ENCODE assay signal across 22 cellular contexts in genomic region chr1:200378096-200378495, GRCh38.
"Had no signal": no experiment of that assay in that cellular context is flagged by ENCODE, and none has a peak within 500 bp of the region (broad histone marks: within the 10 kb centered on the region; RNA-seq: fewer than 3 reads in every experiment).

No MANE protein-coding gene starts in this region.

- H3K27ac Mint-ChIP-seq: activated CD4-positive, alpha-beta T cell treated with anti-CD3 and anti-CD28 coated beads, Interleukin-2, amount 10 ng/mL, durations not matched to agents 24 days and 14 days; activated CD8-positive, alpha-beta T cell treated with anti-CD3 and anti-CD28 coated beads, Interleukin-2, amount 10 ng/mL, durations not matched to agents 7 days and 5 days; activated naive CD8-positive, alpha-beta T cell; endodermal cell had no signal

- H3K9me3 Mint-ChIP-seq: endodermal cell had no signal

- H3K36me3 ChIP-seq: gastroesophageal sphincter, lower lobe of right lung, prostate gland, suprapubic skin had no signal

- H3K9me3 ChIP-seq: gastroesophageal sphincter, lower lobe of right lung, prostate gland, suprapubic skin had no signal

- H3K4me3 ChIP-seq: gastroesophageal sphincter, lower lobe of right lung, prostate gland, suprapubic skin had no signal

- H3K27me3 ChIP-seq: gastroesophageal sphincter, suprapubic skin had no signal

- H3K4me3 Mint-ChIP-seq: activated CD4-positive, alpha-beta T cell treated with anti-CD3 and anti-CD28 coated beads, Interleukin-2, amount 10 ng/mL, durations not matched to agents 24 days and 14 days; activated CD8-positive, alpha-beta T cell treated with anti-CD3 and anti-CD28 coated beads, Interleukin-2, amount 10 ng/mL, durations not matched to agents 7 days and 5 days; activated naive CD8-positive, alpha-beta T cell; endodermal cell had no signal

- H3K4me1 ChIP-seq: lower lobe of right lung, prostate gland, suprapubic skin had no signal

- H3K36me3 Mint-ChIP-seq: activated naive CD8-positive, alpha-beta T cell had no signal

- H3K27me3 Mint-ChIP-seq: activated naive CD8-positive, alpha-beta T cell had no signal

- DNase-seq: activated CD4-positive, alpha-beta T cell treated with anti-CD3 and anti-CD28 coated beads, Interleukin-2, amount 10 ng/mL, durations not matched to agents 24 days and 14 days; activated CD4-positive, CD25-positive, alpha-beta regulatory T cell; activated CD8-positive, alpha-beta memory T cell treated with anti-CD3 and anti-CD28 coated beads, Interleukin-2, amount 50 U/mL, for 4 hours; activated CD8-positive, alpha-beta T cell treated with anti-CD3 and anti-CD28 coated beads, Interleukin-2, amount 10 ng/mL, durations not matched to agents 7 days and 5 days; activated gamma-delta T cell; activated T-cell treated with anti-CD3 and anti-CD28 coated beads, Interleukin-2, amount 50 U/mL, for 48 hours; amygdala; erythroblast; left colon; lower lobe of right lung; midbrain; right cardiac atrium; small intestine; stimulated activated CD4-positive, alpha-beta T cell treated with anti-CD3 and anti-CD28 coated beads, Interleukin-4, amount 100 ng/mL, for 4 hours; stimulated activated CD8-positive, alpha-beta memory T cell treated with anti-CD3 and anti-CD28 coated beads, Interleukin-4, amount 100 ng/mL, for 48 hours; stimulated activated naive CD8-positive, alpha-beta T cell treated with anti-CD3 and anti-CD28 coated beads, Interleukin-15, Interleukin-2, amounts not matched to agents 100 U/mL and 50 U/mL, for 24 hours; trophoblast cell had no signal

- ATAC-seq: activated CD8-positive, alpha-beta T cell treated with anti-CD3 and anti-CD28 coated beads, Interleukin-2, amount 10 ng/mL, durations not matched to agents 7 days and 5 days; gastroesophageal sphincter; left colon; lower lobe of right lung; right cardiac atrium; stimulated activated naive CD8-positive, alpha-beta T cell treated with anti-CD3 and anti-CD28 coated beads, Interleukin-15, Interleukin-2, amounts not matched to agents 100 U/mL and 50 U/mL, for 24 hours had no signal

- H3K27ac ChIP-seq: gastroesophageal sphincter, lower lobe of right lung, prostate gland, suprapubic skin had no signal
